25 cellular contexts compared by ENCODE assay signal in the genomic region with DNA sequence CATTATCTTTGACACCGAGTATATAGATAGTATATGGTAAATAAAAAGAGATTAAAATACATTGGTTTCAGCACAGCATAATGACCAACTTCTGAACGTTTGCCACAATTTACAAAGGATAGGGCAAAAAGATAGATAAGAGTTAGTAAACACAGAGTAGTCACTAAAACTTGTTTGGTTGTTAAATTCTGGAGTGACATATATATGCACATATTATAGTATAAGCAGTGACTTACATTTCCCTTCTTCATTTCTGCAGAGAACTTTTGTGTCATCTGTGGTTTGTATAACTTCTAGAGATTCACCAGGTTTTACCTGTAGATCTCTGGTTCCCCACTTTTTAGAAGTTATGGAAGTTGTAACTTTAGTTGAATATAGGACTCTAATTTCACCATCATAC. TPM values are rescaled to one million over a fixed set of nuclear protein-coding genes. Genes with fewer than 3 reads are reported as not detected.
DNase-seq lines count a peak whose midpoint lies in the region; ATAC-seq, FAIRE-seq and TF ChIP-seq lines count a peak whose summit lies in the region.
"Had no signal": no experiment of that assay in that cellular context is flagged by ENCODE, and none has a peak within 500 bp of the region (broad histone marks: within the 10 kb centered on the region; RNA-seq: fewer than 3 reads in every experiment).

No MANE protein-coding gene starts in this region.

- no peaks in the 10 kb centered on the region for H4K20me1 ChIP-seq in osteoblast (ENCODE audit: insufficient read depth, low read length)

- no peak overlapping the region for H3K4me2 ChIP-seq in osteoblast (ENCODE audit: insufficient read depth, low read length)
- H3K4me2 ChIP-seq: SK-N-SH had no signal

- peak; percentile 23 for FAIRE-seq in HTR-8/SVneo (lab: Jason Lieb, UNC)
- FAIRE-seq in small intestine (lab: Jason Lieb, UNC): no peak
- FAIRE-seq: GM19239, H1 had no signal

- ATAC-seq in activated CD8-positive, alpha-beta T cell treated with anti-CD3 and anti-CD28 coated beads for 36 hours: no peak
- ATAC-seq in activated CD8-positive, alpha-beta T cell treated with anti-CD3 and anti-CD28 coated beads, Interleukin-2, amount 10 ng/mL, durations not matched to agents 7 days and 5 days: no peak
- no peak for ATAC-seq in activated naive CD8-positive, alpha-beta T cell treated with anti-CD3 and anti-CD28 coated beads, Interleukin-2, amount 50 U/mL, for 24 hours
- ATAC-seq in natural killer cell treated with Interleukin-12 subunit alpha and Interleukin-12 subunit beta and Interleukin-15 and Interleukin-18, amount 100 ng/mL, for 72 hours: no peak
- ATAC-seq: Panc1 had no signal

- H3K4me1 Mint-ChIP-seq in activated CD8-positive, alpha-beta T cell treated with anti-CD3 and anti-CD28 coated beads for 36 hours (ENCODE audit: low read depth): peaks cover 63% of the 10 kb centered on the region
- peaks cover 14% of the 10 kb centered on the region for H3K4me1 Mint-ChIP-seq in activated CD8-positive, alpha-beta T cell treated with anti-CD3 and anti-CD28 coated beads, Interleukin-2, amount 10 ng/mL, durations not matched to agents 7 days and 5 days (ENCODE audit: low read depth)
- peaks cover 54% of the 10 kb centered on the region for H3K4me1 Mint-ChIP-seq in activated naive CD8-positive, alpha-beta T cell treated with anti-CD3 and anti-CD28 coated beads, Interleukin-2, amount 50 U/mL, for 24 hours
- peaks cover 6 to 26% of the 10 kb centered on the region in 2 donors for H3K4me1 Mint-ChIP-seq in natural killer cell treated with Interleukin-12 subunit alpha and Interleukin-12 subunit beta and Interleukin-15 and Interleukin-18, amount 100 ng/mL, for 72 hours (ENCODE audit: low read depth in 2 of 2)

- H3K4me1 ChIP-seq in osteoblast (ENCODE audit: insufficient read depth, low read length) (peaks cover 7% of the 10 kb centered on the region), small intestine (ENCODE audit: control insufficient read depth in 2 of 2, insufficient read depth in 1 of 2, low read depth in 1 of 2, low read length in 1 of 2) (no peaks in the 10 kb centered on the region)

- no peaks in the 10 kb centered on the region for H3K27me3 Mint-ChIP-seq in activated CD8-positive, alpha-beta T cell treated with anti-CD3 and anti-CD28 coated beads for 36 hours
- no peaks in the 10 kb centered on the region for H3K27me3 Mint-ChIP-seq in activated CD8-positive, alpha-beta T cell treated with anti-CD3 and anti-CD28 coated beads, Interleukin-2, amount 10 ng/mL, durations not matched to agents 7 days and 5 days (ENCODE audit: low read depth)
- H3K27me3 Mint-ChIP-seq in activated naive CD8-positive, alpha-beta T cell treated with anti-CD3 and anti-CD28 coated beads, Interleukin-2, amount 50 U/mL, for 24 hours: no peaks in the 10 kb centered on the region
- no peaks in the 10 kb centered on the region for H3K27me3 Mint-ChIP-seq in natural killer cell treated with Interleukin-12 subunit alpha and Interleukin-12 subunit beta and Interleukin-15 and Interleukin-18, amount 100 ng/mL, for 72 hours

- no peaks in the 10 kb centered on the region for H3K79me2 ChIP-seq in osteoblast (ENCODE audit: insufficient read depth, low read length)

- H3K36me3 ChIP-seq in osteoblast (ENCODE audit: insufficient read depth, low read length): no peaks in the 10 kb centered on the region
- peaks cover 0 to 3% of the 10 kb centered on the region in 2 donors for H3K36me3 ChIP-seq in small intestine (ENCODE audit: control insufficient read depth in 2 of 2, insufficient read depth in 2 of 2, low read length in 2 of 2)

- H3K36me3 Mint-ChIP-seq in activated CD8-positive, alpha-beta T cell treated with anti-CD3 and anti-CD28 coated beads for 36 hours (ENCODE audit: low read depth): peaks cover 43% of the 10 kb centered on the region
- H3K36me3 Mint-ChIP-seq in activated CD8-positive, alpha-beta T cell treated with anti-CD3 and anti-CD28 coated beads, Interleukin-2, amount 10 ng/mL, durations not matched to agents 7 days and 5 days (ENCODE audit: low read depth): peaks cover 69% of the 10 kb centered on the region
- H3K36me3 Mint-ChIP-seq in activated naive CD8-positive, alpha-beta T cell treated with anti-CD3 and anti-CD28 coated beads, Interleukin-2, amount 50 U/mL, for 24 hours (ENCODE audit: low read depth): peaks cover 23% of the 10 kb centered on the region
- peaks cover 17% of the 10 kb centered on the region for H3K36me3 Mint-ChIP-seq in natural killer cell treated with Interleukin-12 subunit alpha and Interleukin-12 subunit beta and Interleukin-15 and Interleukin-18, amount 100 ng/mL, for 72 hours

- no peak for TF ChIP-seq CTCF in activated CD8-positive, alpha-beta T cell treated with anti-CD3 and anti-CD28 coated beads for 36 hours (IDR thresholded peaks at IDR 0.05)
- TF ChIP-seq CTCF in osteoblast (IDR thresholded peaks at IDR 0.05; ENCODE audit: extremely low read depth, low read depth, low read length): no peak

- no peak for DNase-seq in activated CD8-positive, alpha-beta T cell treated with anti-CD3 and anti-CD28 coated beads for 36 hours
- no peak for DNase-seq in activated CD8-positive, alpha-beta T cell treated with anti-CD3 and anti-CD28 coated beads, Interleukin-2, amount 10 ng/mL, durations not matched to agents 7 days and 5 days
- DNase-seq in HTR-8/SVneo (ENCODE audit: insufficient read length, low spot score): no peak
- DNase-seq in activated naive CD8-positive, alpha-beta T cell treated with anti-CD3 and anti-CD28 coated beads, Interleukin-2, amount 50 U/mL, for 24 hours: no peak
- no peak for DNase-seq in osteoblast (ENCODE audit: insufficient read length, low spot score, missing footprints)
- DNase-seq in natural killer cell treated with Interleukin-12 subunit alpha and Interleukin-12 subunit beta and Interleukin-15 and Interleukin-18, amount 100 ng/mL, for 72 hours (ENCODE audit: low spot score): no peak
- no peak for DNase-seq in small intestine
- DNase-seq: 8988T, AML-193, C1 segment of cervical spinal cord, EL, GF-D8, KBM-7, MM.1S, NCI-H1048, NCI-H146, NCI-H2029, NCI-H226, NCI-H510A treated with DMSO at 0.1 percent for 48 hours, NCI-H748 treated with DMSO at 0.1 percent for 48 hours, SIG-M5, SK-N-SH had no signal

- POLR2A ChIA-PET in activated CD8-positive, alpha-beta T cell treated with anti-CD3 and anti-CD28 coated beads for 36 hours (lab: Charles Lee): interaction anchor here (1.3 kb wide), 1 partner anchor 23 kb away, joined by 3 read pairs; no protein-coding TSS in a partner anchor
- POLR2A ChIA-PET in activated CD8-positive, alpha-beta T cell treated with anti-CD3 and anti-CD28 coated beads, Interleukin-2, amount 10 ng/mL, durations not matched to agents 7 days and 5 days (lab: Charles Lee): no interaction called here

- no peak overlapping the region for H3K4me3 Mint-ChIP-seq in activated CD8-positive, alpha-beta T cell treated with anti-CD3 and anti-CD28 coated beads for 36 hours
- no peak overlapping the region for H3K4me3 Mint-ChIP-seq in activated CD8-positive, alpha-beta T cell treated with anti-CD3 and anti-CD28 coated beads, Interleukin-2, amount 10 ng/mL, durations not matched to agents 7 days and 5 days
- no peak overlapping the region for H3K4me3 Mint-ChIP-seq in activated naive CD8-positive, alpha-beta T cell treated with anti-CD3 and anti-CD28 coated beads, Interleukin-2, amount 50 U/mL, for 24 hours
- H3K4me3 Mint-ChIP-seq in natural killer cell treated with Interleukin-12 subunit alpha and Interleukin-12 subunit beta and Interleukin-15 and Interleukin-18, amount 100 ng/mL, for 72 hours: no peak overlapping the region

- intact Hi-C loops in activated CD8-positive, alpha-beta T cell treated with anti-CD3 and anti-CD28 coated beads for 36 hours (cut with micrococcal nuclease): no loop called here

- no peaks in the 10 kb centered on the region for H3K9me3 Mint-ChIP-seq in activated CD8-positive, alpha-beta T cell treated with anti-CD3 and anti-CD28 coated beads for 36 hours
- H3K9me3 Mint-ChIP-seq in activated CD8-positive, alpha-beta T cell treated with anti-CD3 and anti-CD28 coated beads, Interleukin-2, amount 10 ng/mL, durations not matched to agents 7 days and 5 days (ENCODE audit: insufficient read depth): no peaks in the 10 kb centered on the region
- no peaks in the 10 kb centered on the region for H3K9me3 Mint-ChIP-seq in activated naive CD8-positive, alpha-beta T cell treated with anti-CD3 and anti-CD28 coated beads, Interleukin-2, amount 50 U/mL, for 24 hours
- no peaks in the 10 kb centered on the region for H3K9me3 Mint-ChIP-seq in natural killer cell treated with Interleukin-12 subunit alpha and Interleukin-12 subunit beta and Interleukin-15 and Interleukin-18, amount 100 ng/mL, for 72 hours

- H3K27ac ChIP-seq in osteoblast (ENCODE audit: low read depth, low read length) (no peak overlapping the region), small intestine (ENCODE audit: low read depth in 1 of 2, low read length in 1 of 2) (no peak overlapping the region)

- 22 to 50% (median 43%) methylated on average over 2 of the region's 2 CpGs for WGBS in small intestine, 3 donors

- no peaks in the 10 kb centered on the region for H3K27me3 ChIP-seq in osteoblast (ENCODE audit: insufficient read depth, low read length)
- no peaks in the 10 kb centered on the region for H3K27me3 ChIP-seq in small intestine (ENCODE audit: control insufficient read depth in 2 of 2, insufficient read depth in 2 of 2, low read length in 2 of 2)

- peak overlapping the region; percentile 86 for H3K27ac Mint-ChIP-seq in activated CD8-positive, alpha-beta T cell treated with anti-CD3 and anti-CD28 coated beads for 36 hours
- no peak overlapping the region for H3K27ac Mint-ChIP-seq in activated CD8-positive, alpha-beta T cell treated with anti-CD3 and anti-CD28 coated beads, Interleukin-2, amount 10 ng/mL, durations not matched to agents 7 days and 5 days
- H3K27ac Mint-ChIP-seq in activated naive CD8-positive, alpha-beta T cell treated with anti-CD3 and anti-CD28 coated beads, Interleukin-2, amount 50 U/mL, for 24 hours: peak overlapping the region; percentile 8
- no peak overlapping the region for H3K27ac Mint-ChIP-seq in natural killer cell treated with Interleukin-12 subunit alpha and Interleukin-12 subunit beta and Interleukin-15 and Interleukin-18, amount 100 ng/mL, for 72 hours

- no peak overlapping the region for H3K4me3 ChIP-seq in osteoblast (ENCODE audit: insufficient read depth, low read length)
- no peak overlapping the region for H3K4me3 ChIP-seq in small intestine (ENCODE audit: low read depth in 1 of 2, low read length in 2 of 2)

- CTCF ChIA-PET in activated CD8-positive, alpha-beta T cell treated with anti-CD3 and anti-CD28 coated beads for 36 hours (lab: Charles Lee): interaction anchor here (1.4 kb wide), 1 partner anchor 10 kb away, joined by 4 read pairs; no protein-coding TSS in a partner anchor
- CTCF ChIA-PET in activated CD8-positive, alpha-beta T cell treated with anti-CD3 and anti-CD28 coated beads, Interleukin-2, amount 10 ng/mL, durations not matched to agents 7 days and 5 days (lab: Charles Lee): no interaction called here

- peak overlapping the region; percentile 17 for H2AFZ ChIP-seq in osteoblast (ENCODE audit: low read length)

- H3K9me3 ChIP-seq in osteoblast (ENCODE audit: low read depth, low read length) (no peaks in the 10 kb centered on the region), small intestine (ENCODE audit: control insufficient read depth, low read depth) (no peaks in the 10 kb centered on the region)
- H3K9me3 ChIP-seq: SK-N-SH had no signal

RNA-seq across cellular contexts. Expression of gene RICTOR, which starts 44.4 kb away (rescaled TPM):
- 10 to 100 TPM; 23.9 to 26.1 TPM for total RNA-seq in activated CD8-positive, alpha-beta T cell treated with anti-CD3 and anti-CD28 coated beads for 36 hours
- 10 to 100 TPM; 38.8 to 41.6 TPM for total RNA-seq in activated CD8-positive, alpha-beta T cell treated with anti-CD3 and anti-CD28 coated beads, Interleukin-2, amount 10 ng/mL, durations not matched to agents 7 days and 5 days
- 46.7 and 50.7 TPM in 2 replicates for total RNA-seq in osteoblast
- total RNA-seq in natural killer cell treated with Interleukin-12 subunit alpha and Interleukin-12 subunit beta and Interleukin-15 and Interleukin-18, amount 100 ng/mL, for 72 hours: 10 to 100 TPM; 42.7 to 51.0 TPM
- 1 to 10 TPM; 2.4 to 3.6 (median 3.1) TPM for polyA plus RNA-seq in small intestine

Comparison
In these comparisons a context has a peak if more than half of its experiments do, and no peak if none do; other contexts are left out.
1. H3K27ac Mint-ChIP-seq: peak in activated CD8-positive, alpha-beta T cell treated with anti-CD3 and anti-CD28 coated beads for 36 hours (single experiment) and activated naive CD8-positive, alpha-beta T cell treated with anti-CD3 and anti-CD28 coated beads, Interleukin-2, amount 50 U/mL, for 24 hours (single experiment); none in activated CD8-positive, alpha-beta T cell treated with anti-CD3 and anti-CD28 coated beads, Interleukin-2, amount 10 ng/mL, durations not matched to agents 7 days and 5 days (single experiment) and natural killer cell treated with Interleukin-12 subunit alpha and Interleukin-12 subunit beta and Interleukin-15 and Interleukin-18, amount 100 ng/mL, for 72 hours (0 of 2).